In the genomic region with DNA sequence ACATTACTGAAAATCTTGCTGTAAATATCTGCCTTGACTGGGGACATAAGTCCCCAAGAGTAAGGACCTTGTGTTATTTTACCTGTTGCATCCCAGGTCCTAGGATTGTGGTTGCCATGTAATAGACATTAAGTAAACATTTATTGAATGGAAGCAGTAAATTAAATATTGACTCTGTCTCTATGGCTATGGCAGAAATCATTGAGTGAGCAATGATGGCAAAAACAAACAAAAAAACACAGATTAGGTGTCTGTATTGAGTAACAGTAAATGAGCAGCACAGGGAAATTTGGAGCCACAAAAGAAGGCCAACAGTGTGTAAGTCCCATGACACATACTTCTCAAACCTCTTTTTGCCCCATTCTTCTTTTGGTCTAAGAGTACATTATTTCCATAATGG, we compare ENCODE assay signal across 15 cellular contexts.
A peak's percentile ranks its signal among the peaks of the same experiment; 100 is the strongest.
DNase-seq lines count a peak whose midpoint lies in the region; ATAC-seq, FAIRE-seq and TF ChIP-seq lines count a peak whose summit lies in the region.
"Had no signal": no experiment of that assay in that cellular context is flagged by ENCODE, and none has a peak within 500 bp of the region (broad histone marks: within the 10 kb centered on the region; RNA-seq: fewer than 3 reads in every experiment).

No MANE protein-coding gene starts in this region.

- H3K4me3 Mint-ChIP-seq in natural killer cell treated with Interleukin-12 subunit alpha and Interleukin-12 subunit beta and Interleukin-15 and Interleukin-18, amount 100 ng/mL, for 72 hours = peak overlapping the region; percentile 10
- no peak overlapping the region for H3K4me3 Mint-ChIP-seq in natural killer cell
- H3K4me3 Mint-ChIP-seq in stimulated activated naive CD8-positive, alpha-beta T cell treated with anti-CD3 and anti-CD28 coated beads, Interleukin-15, Interleukin-2, amounts not matched to agents 100 ng/mL and 50 ng/mL, for 24 hours = no peak overlapping the region
- H3K4me3 Mint-ChIP-seq: activated naive CD8-positive, alpha-beta T cell; B cell; central memory CD8-positive, alpha-beta T cell; type B pancreatic cell had no signal

- intact Hi-C loops in natural killer cell (cut with micrococcal nuclease) = no loop called here

- peak overlapping the region; percentile 18 to 31 for H3K27ac Mint-ChIP-seq in natural killer cell treated with Interleukin-12 subunit alpha and Interleukin-12 subunit beta and Interleukin-15 and Interleukin-18, amount 100 ng/mL, for 72 hours
- no peak overlapping the region for H3K27ac Mint-ChIP-seq in natural killer cell
- H3K27ac Mint-ChIP-seq in stimulated activated naive CD8-positive, alpha-beta T cell treated with anti-CD3 and anti-CD28 coated beads, Interleukin-15, Interleukin-2, amounts not matched to agents 100 ng/mL and 50 ng/mL, for 24 hours = peak overlapping the region; percentile 43
- H3K27ac Mint-ChIP-seq: activated naive CD8-positive, alpha-beta T cell; B cell; type B pancreatic cell had no signal

- peaks cover 0 to 14% of the 10 kb centered on the region in 2 donors for H3K27me3 Mint-ChIP-seq in natural killer cell treated with Interleukin-12 subunit alpha and Interleukin-12 subunit beta and Interleukin-15 and Interleukin-18, amount 100 ng/mL, for 72 hours
- peaks cover 0 to 6% of the 10 kb centered on the region in 2 donors for H3K27me3 Mint-ChIP-seq in natural killer cell (ENCODE audit: low read depth in 2 of 2)
- H3K27me3 Mint-ChIP-seq in stimulated activated naive CD8-positive, alpha-beta T cell treated with anti-CD3 and anti-CD28 coated beads, Interleukin-15, Interleukin-2, amounts not matched to agents 100 ng/mL and 50 ng/mL, for 24 hours = peaks cover 3% of the 10 kb centered on the region
- H3K27me3 Mint-ChIP-seq: activated naive CD8-positive, alpha-beta T cell; central memory CD8-positive, alpha-beta T cell; type B pancreatic cell had no signal

- H3K4me3 ChIP-seq in bronchial epithelial cell (ENCODE audit: low read depth, low read length) (no peak overlapping the region), H7 (ENCODE audit: insufficient read depth, low read depth, low read length) (no peak overlapping the region)

- TF ChIP-seq CTCF in natural killer cell (IDR thresholded peaks at IDR 0.05) (no peak), bronchial epithelial cell (IDR thresholded peaks at IDR 0.05; ENCODE audit: insufficient read depth, low read length, severe bottlenecking) (no peak)

- H3K36me3 Mint-ChIP-seq in natural killer cell treated with Interleukin-12 subunit alpha and Interleukin-12 subunit beta and Interleukin-15 and Interleukin-18, amount 100 ng/mL, for 72 hours = peaks cover 5% of the 10 kb centered on the region
- no peaks in the 10 kb centered on the region for H3K36me3 Mint-ChIP-seq in natural killer cell
- H3K36me3 Mint-ChIP-seq in stimulated activated naive CD8-positive, alpha-beta T cell treated with anti-CD3 and anti-CD28 coated beads, Interleukin-15, Interleukin-2, amounts not matched to agents 100 ng/mL and 50 ng/mL, for 24 hours (ENCODE audit: low read depth) = no peaks in the 10 kb centered on the region
- H3K36me3 Mint-ChIP-seq: activated naive CD8-positive, alpha-beta T cell had no signal

- FAIRE-seq in bronchial epithelial cell (lab: Jason Lieb, UNC) = no peak

- DNase-seq in natural killer cell treated with Interleukin-12 subunit alpha and Interleukin-12 subunit beta and Interleukin-15 and Interleukin-18, amount 100 ng/mL, for 72 hours (ENCODE audit: low spot score) = no peak
- DNase-seq in natural killer cell = no peak
- peak; percentile 79 for DNase-seq in NCI-H345 (lab: John Stamatoyannopoulos, UW)
- peak; percentile 96 for DNase-seq in bronchial epithelial cell (ENCODE audit: low read depth)
- DNase-seq in H7 = no peak
- DNase-seq: NCI-H526, T-helper 9 cell had no signal

- no peaks in the 10 kb centered on the region for H3K27me3 ChIP-seq in bronchial epithelial cell (ENCODE audit: control insufficient read depth, insufficient read depth, low read length)
- no peaks in the 10 kb centered on the region for H3K27me3 ChIP-seq in H7 (ENCODE audit: control insufficient read depth, insufficient read depth, low read length)

- ATAC-seq in natural killer cell treated with Interleukin-12 subunit alpha and Interleukin-12 subunit beta and Interleukin-15 and Interleukin-18, amount 100 ng/mL, for 72 hours = peak in 1 of 2 donors; percentile 47
- ATAC-seq in natural killer cell (no peak), HG03432 (IDR thresholded peaks at IDR 0.05; ENCODE audit: unreplicated experiment) (no peak), HG03571 (IDR thresholded peaks at IDR 0.05; ENCODE audit: unreplicated experiment) (no peak)
- ATAC-seq: Right ventricle myocardium inferior had no signal

- no peaks in the 10 kb centered on the region for H3K9me3 Mint-ChIP-seq in natural killer cell treated with Interleukin-12 subunit alpha and Interleukin-12 subunit beta and Interleukin-15 and Interleukin-18, amount 100 ng/mL, for 72 hours
- no peaks in the 10 kb centered on the region for H3K9me3 Mint-ChIP-seq in natural killer cell
- H3K9me3 Mint-ChIP-seq in stimulated activated naive CD8-positive, alpha-beta T cell treated with anti-CD3 and anti-CD28 coated beads, Interleukin-15, Interleukin-2, amounts not matched to agents 100 ng/mL and 50 ng/mL, for 24 hours = no peaks in the 10 kb centered on the region
- H3K9me3 Mint-ChIP-seq: central memory CD8-positive, alpha-beta T cell; type B pancreatic cell had no signal

- H3K36me3 ChIP-seq in bronchial epithelial cell (ENCODE audit: control insufficient read depth, insufficient read depth, low read length) = no peaks in the 10 kb centered on the region
- no peaks in the 10 kb centered on the region for H3K36me3 ChIP-seq in H7 (replicated peaks; ENCODE audit: control insufficient read depth, insufficient read depth, low read length)

- peaks cover 3 to 32% of the 10 kb centered on the region in 2 donors for H3K4me1 Mint-ChIP-seq in natural killer cell treated with Interleukin-12 subunit alpha and Interleukin-12 subunit beta and Interleukin-15 and Interleukin-18, amount 100 ng/mL, for 72 hours (ENCODE audit: low read depth in 2 of 2)
- H3K4me1 Mint-ChIP-seq in natural killer cell = no peaks in the 10 kb centered on the region
- peaks cover 59% of the 10 kb centered on the region for H3K4me1 Mint-ChIP-seq in stimulated activated naive CD8-positive, alpha-beta T cell treated with anti-CD3 and anti-CD28 coated beads, Interleukin-15, Interleukin-2, amounts not matched to agents 100 ng/mL and 50 ng/mL, for 24 hours (ENCODE audit: low read depth)
- H3K4me1 Mint-ChIP-seq: B cell; central memory CD8-positive, alpha-beta T cell had no signal

Comparison
In these comparisons a context has a peak if more than half of its experiments do, and no peak if none do; other contexts are left out.
1. H3K27ac Mint-ChIP-seq: peak in natural killer cell treated with Interleukin-12 subunit alpha and Interleukin-12 subunit beta and Interleukin-15 and Interleukin-18, amount 100 ng/mL, for 72 hours (2 of 2) and stimulated activated naive CD8-positive, alpha-beta T cell treated with anti-CD3 and anti-CD28 coated beads, Interleukin-15, Interleukin-2, amounts not matched to agents 100 ng/mL and 50 ng/mL, for 24 hours (single experiment); none in natural killer cell (0 of 2).
2. DNase-seq: peak in NCI-H345 (single experiment) and bronchial epithelial cell (single experiment); none in natural killer cell treated with Interleukin-12 subunit alpha and Interleukin-12 subunit beta and Interleukin-15 and Interleukin-18, amount 100 ng/mL, for 72 hours (single experiment), natural killer cell (single experiment) and H7 (single experiment).